In genomic region chr10:126397166-126397565, GRCh38 we compare ENCODE assay signal across 23 cellular contexts. TPM values are rescaled to one million over a fixed set of nuclear protein-coding genes. Genes with fewer than 3 reads are reported as not detected.
"Had no signal": no experiment of that assay in that cellular context is flagged by ENCODE, and none has a peak within 500 bp of the region (broad histone marks: within the 10 kb centered on the region; RNA-seq: fewer than 3 reads in every experiment).

No MANE protein-coding gene starts in this region.

- ATAC-seq: heart left ventricle; mucosa of descending colon; naive thymus-derived CD4-positive, alpha-beta T cell; psoas muscle; right lobe of liver; stimulated activated naive B cell treated with anti-CD40 and anti-IgM and Interleukin-4, amounts not matched to agents 10 μg/mL and 1 μg/mL and 100 μg/mL, for 72 hours; upper lobe of right lung had no signal

- H3K27ac ChIP-seq: heart left ventricle, left lung, neural progenitor cell, ovary, psoas muscle, right lobe of liver, upper lobe of right lung had no signal

- H3K27me3 Mint-ChIP-seq: activated CD4-positive, alpha-beta memory T cell treated with anti-CD3 and anti-CD28 coated beads for 36 hours; activated naive CD8-positive, alpha-beta T cell treated with anti-CD3 and anti-CD28 coated beads for 36 hours; central memory CD8-positive, alpha-beta T cell had no signal

- H3K27ac Mint-ChIP-seq: activated CD4-positive, alpha-beta memory T cell treated with anti-CD3 and anti-CD28 coated beads for 36 hours; activated naive CD8-positive, alpha-beta T cell treated with anti-CD3 and anti-CD28 coated beads for 36 hours; activated T-helper 1 cell treated with anti-CD3 and anti-CD28 coated beads, Interleukin-12 subunit alpha, Interleukin-12 subunit beta, Interleukin-2, Interleukin-4 antibody, amounts not matched to agents 30 ng/mL and 10 ng/mL and 1 ng/mL, durations not matched to agents 14 hours and 24 hours and 36 hours; naive thymus-derived CD4-positive, alpha-beta T cell; neural progenitor cell; stimulated activated naive B cell treated with anti-CD40 and anti-IgM and Interleukin-4, amounts not matched to agents 10 μg/mL and 1 μg/mL and 100 μg/mL, for 72 hours; T-helper 2 cell treated with Interferon-gamma antibody and Interleukin-4, amounts not matched to agents 5 μg/mL and 100 μg/mL, for 36 hours had no signal

- H3K36me3 Mint-ChIP-seq: activated CD4-positive, alpha-beta memory T cell treated with anti-CD3 and anti-CD28 coated beads for 36 hours; activated naive CD8-positive, alpha-beta T cell treated with anti-CD3 and anti-CD28 coated beads for 36 hours; brain; naive thymus-derived CD4-positive, alpha-beta T cell; neural progenitor cell; stimulated activated naive B cell treated with anti-CD40 and anti-IgM and Interleukin-4, amounts not matched to agents 10 μg/mL and 1 μg/mL and 100 μg/mL, for 72 hours had no signal

- H3K4me1 Mint-ChIP-seq: activated naive CD8-positive, alpha-beta T cell treated with anti-CD3 and anti-CD28 coated beads for 36 hours; central memory CD8-positive, alpha-beta T cell; naive thymus-derived CD4-positive, alpha-beta T cell; stimulated activated naive B cell treated with anti-CD40 and anti-IgM and Interleukin-4, amounts not matched to agents 10 μg/mL and 1 μg/mL and 100 μg/mL, for 72 hours had no signal

- H3K36me3 ChIP-seq: heart left ventricle, left lung, neural progenitor cell, ovary, right lobe of liver, upper lobe of right lung had no signal

- H3K9ac ChIP-seq: neural progenitor cell had no signal

- H3K27me3 ChIP-seq: neural progenitor cell, ovary, right lobe of liver, upper lobe of right lung had no signal

- H3K4me3 ChIP-seq: heart left ventricle, left lung, mucosa of descending colon, neural progenitor cell, ovary, psoas muscle, right lobe of liver, upper lobe of right lung had no signal

- H3K4me3 Mint-ChIP-seq: activated CD4-positive, alpha-beta memory T cell treated with anti-CD3 and anti-CD28 coated beads for 36 hours; activated naive CD8-positive, alpha-beta T cell treated with anti-CD3 and anti-CD28 coated beads for 36 hours; activated T-helper 1 cell treated with anti-CD3 and anti-CD28 coated beads, Interleukin-12 subunit alpha, Interleukin-12 subunit beta, Interleukin-2, Interleukin-4 antibody, amounts not matched to agents 30 ng/mL and 10 ng/mL and 1 ng/mL, durations not matched to agents 14 hours and 24 hours and 36 hours; brain; central memory CD8-positive, alpha-beta T cell; naive thymus-derived CD4-positive, alpha-beta T cell; neural progenitor cell; stimulated activated naive B cell treated with anti-CD40 and anti-IgM and Interleukin-4, amounts not matched to agents 10 μg/mL and 1 μg/mL and 100 μg/mL, for 72 hours; T-helper 2 cell treated with Interferon-gamma antibody and Interleukin-4, amounts not matched to agents 5 μg/mL and 100 μg/mL, for 36 hours had no signal

- H3K9me3 Mint-ChIP-seq: neural progenitor cell; T-helper 2 cell treated with Interferon-gamma antibody and Interleukin-4, amounts not matched to agents 5 μg/mL and 100 μg/mL, for 36 hours had no signal

- H3K4me1 ChIP-seq: left lung, psoas muscle, right lobe of liver, upper lobe of right lung had no signal

- H2AFZ ChIP-seq: neural progenitor cell had no signal

- DNase-seq: activated CD4-positive, alpha-beta memory T cell treated with anti-CD3 and anti-CD28 coated beads for 36 hours; activated CD4-positive, alpha-beta T cell treated with anti-CD3 and anti-CD28 coated beads for 4 hours; activated naive CD4-positive, alpha-beta T cell; activated naive CD8-positive, alpha-beta T cell treated with anti-CD3 and anti-CD28 coated beads for 36 hours; activated T-cell treated with anti-CD3 and anti-CD28 coated beads for 4 hours; amygdala; cortex of kidney; effector CD8-positive, alpha-beta T cell; foreskin melanocyte; heart left ventricle; left lung; mucosa of descending colon; naive thymus-derived CD4-positive, alpha-beta T cell; ovary; psoas muscle; right lobe of liver; stimulated activated naive B cell treated with anti-CD40 and anti-IgM and Interleukin-4, amounts not matched to agents 10 μg/mL and 1 μg/mL and 100 μg/mL, for 72 hours; upper lobe of right lung had no signal

- H3K9me3 ChIP-seq: heart left ventricle, left lung, mucosa of descending colon, ovary, psoas muscle, right lobe of liver, upper lobe of right lung had no signal

RNA-seq across cellular contexts. Expression of gene ADAM12, which starts 8.9 kb away (rescaled TPM):
- total RNA-seq: activated T-helper 1 cell treated with anti-CD3 and anti-CD28 coated beads, Interleukin-12 subunit alpha, Interleukin-12 subunit beta, Interleukin-2, Interleukin-4 antibody, amounts not matched to agents 30 ng/mL and 10 ng/mL and 1 ng/mL, durations not matched to agents 14 hours and 24 hours and 36 hours had no signal
